1 cellular context compared by ENCODE assay signal in genomic region chr20:11717562-11717961, GRCh38.
A peak's percentile ranks its signal among the peaks of the same experiment; 100 is the strongest.
TF ChIP-seq lines count a peak whose summit lies in the region.

No MANE protein-coding gene starts in this region.

TF ChIP-seq in H1, 55 proteins besides CTCF, POLR2A, EP300 and RAD21:
- TF ChIP-seq CTBP2 (IDR thresholded peaks at IDR 0.05; ENCODE audit: borderline replicate concordance, insufficient read depth, insufficient read length, low read length) (no peak), ASH2L (IDR thresholded peaks at IDR 0.05; ENCODE audit: low read length) (no peak), JUND (IDR thresholded peaks at IDR 0.05; ENCODE audit: low read length) (no peak), PHF8 (conservative IDR thresholded peaks at IDR 0.05; ENCODE audit: low read depth, low read length) (0 out of 2 replicates have a peak, but pooled peaks have one; percentile 22)
